In the genomic region with DNA sequence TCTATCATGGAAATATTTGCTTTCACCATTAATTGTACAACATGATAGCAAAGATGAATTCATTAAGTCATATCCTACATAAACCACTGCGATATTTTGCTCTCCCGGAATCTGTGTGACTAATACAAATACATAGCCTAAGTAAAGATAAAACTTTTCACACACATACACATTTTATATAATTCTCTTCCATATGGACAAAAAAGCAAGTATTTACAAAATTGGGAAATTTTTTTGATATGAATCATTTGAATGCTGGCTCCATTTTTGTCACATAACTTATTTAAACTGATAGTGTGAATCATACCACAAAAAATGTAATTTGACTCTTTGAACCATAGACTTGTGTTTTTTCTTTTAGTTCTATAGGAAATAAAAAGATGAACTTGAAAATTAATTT, we compare ENCODE assay signal across 24 cellular contexts.
DNase-seq lines count a peak whose midpoint lies in the region; ATAC-seq and TF ChIP-seq lines count a peak whose summit lies in the region.
"Had no signal": no experiment of that assay in that cellular context is flagged by ENCODE, and none has a peak within 500 bp of the region (broad histone marks: within the 10 kb centered on the region; RNA-seq: fewer than 3 reads in every experiment).

No MANE protein-coding gene starts in this region.

- peaks cover 22% of the 10 kb centered on the region for H3K4me1 Mint-ChIP-seq in HFFc6 (ENCODE audit: low read depth)

- no peak overlapping the region for H3K9ac ChIP-seq in fibroblast of lung (ENCODE audit: insufficient read depth, low read length)

- DNase-seq in HFFc6 (peak; percentile 17), RWPE2 (ENCODE audit: low spot score) (no peak), fibroblast of lung (ENCODE audit: low read depth in 2 of 2) (peak; percentile 65 to 70), non-pigmented ciliary epithelial cell (ENCODE audit: low read depth) (peak; percentile 27), 8988T (no peak), UCSD-AML1 (lab: John Stamatoyannopoulos, UW; ENCODE audit: unreplicated experiment) (no peak), sigmoid colon (no peak)
- DNase-seq: activated CD4-positive, alpha-beta T cell treated with anti-CD3 and anti-CD28 coated beads for 4 hours; CD4-positive, alpha-beta T cell; colonic mucosa; endodermal cell; KG1; NCI-H1694; NCI-H774; nucleus accumbens; SHP77; spleen; stimulated activated CD4-positive, alpha-beta T cell treated with anti-CD3 and anti-CD28 coated beads, Interleukin-4, amount 100 ng/mL, for 24 hours; stimulated activated naive CD4-positive, alpha-beta T cell treated with Interleukin-2 at 50 U/mL for 16 hours; T-helper 1 cell had no signal

- intact Hi-C loops in sigmoid colon (cut with DNase I), result no loop called here

- H3K27me3 ChIP-seq in RWPE2 (ENCODE audit: insufficient read depth, poor library complexity, severe bottlenecking), result no peaks in the 10 kb centered on the region
- no peaks in the 10 kb centered on the region for H3K27me3 ChIP-seq in fibroblast of lung (ENCODE audit: control insufficient read depth, insufficient read depth, low read length)
- no peaks in the 10 kb centered on the region for H3K27me3 ChIP-seq in sigmoid colon
- H3K27me3 ChIP-seq: colonic mucosa, gastroesophageal sphincter, spleen had no signal

- H3K9me3 ChIP-seq in RWPE2 (ENCODE audit: severe bottlenecking) (no peaks in the 10 kb centered on the region), fibroblast of lung (ENCODE audit: control insufficient read depth, insufficient read depth, low read depth, low read length) (no peaks in the 10 kb centered on the region), sigmoid colon (no peaks in the 10 kb centered on the region)
- H3K9me3 ChIP-seq: colonic mucosa, gastroesophageal sphincter, HAP-1, spleen had no signal

- ATAC-seq in RWPE2 (ENCODE audit: low read depth), result peak; percentile 33; the same call in 1 of the 3 replicates
- no peak for ATAC-seq in GM18505 (IDR thresholded peaks at IDR 0.05; ENCODE audit: unreplicated experiment)
- ATAC-seq: activated naive CD4-positive, alpha-beta T cell treated with anti-CD3 and anti-CD28 coated beads, Interleukin-2, amount 50 U/mL, for 72 hours; gastroesophageal sphincter had no signal

- no peaks in the 10 kb centered on the region for H3K9me3 Mint-ChIP-seq in HFFc6
- H3K9me3 Mint-ChIP-seq: activated naive CD4-positive, alpha-beta T cell treated with anti-CD3 and anti-CD28 coated beads, Interleukin-2, amount 50 U/mL, for 72 hours; CD4-positive, alpha-beta T cell; endodermal cell had no signal

- H3K27ac Mint-ChIP-seq in HFFc6, result no peak overlapping the region
- H3K27ac Mint-ChIP-seq: activated naive CD4-positive, alpha-beta T cell treated with anti-CD3 and anti-CD28 coated beads, Interleukin-2, amount 50 U/mL, for 72 hours; CD4-positive, alpha-beta T cell had no signal

- H3K27ac ChIP-seq in RWPE2 (ENCODE audit: poor library complexity, severe bottlenecking) (peak overlapping the region; percentile 16), fibroblast of lung (ENCODE audit: insufficient read depth, low read length) (no peak overlapping the region), sigmoid colon (no peak overlapping the region)
- H3K27ac ChIP-seq: colonic mucosa, gastroesophageal sphincter, spleen had no signal

- no peaks in the 10 kb centered on the region for H3K27me3 Mint-ChIP-seq in HFFc6 (ENCODE audit: insufficient read depth)
- H3K27me3 Mint-ChIP-seq: CD4-positive, alpha-beta T cell had no signal

- 0 out of 2 replicates have a peak overlapping the region, but pooled peaks have one; percentile 12 for H3K4me3 Mint-ChIP-seq in HFFc6
- H3K4me3 Mint-ChIP-seq: CD4-positive, alpha-beta T cell; endodermal cell had no signal

- H3K4me1 ChIP-seq in RWPE2 (ENCODE audit: insufficient read depth, poor library complexity, severe bottlenecking) (peaks cover 10% of the 10 kb centered on the region), fibroblast of lung (ENCODE audit: control insufficient read depth, extremely low read depth, insufficient read depth, low read length) (no peaks in the 10 kb centered on the region), sigmoid colon (no peaks in the 10 kb centered on the region)
- H3K4me1 ChIP-seq: colonic mucosa, gastroesophageal sphincter, spleen had no signal

- 64 to 89% methylated on average over 2 of the region's 2 CpGs for WGBS in sigmoid colon, 2 donors

- H3K4me3 ChIP-seq in RWPE2 (ENCODE audit: severe bottlenecking) (no peak overlapping the region), fibroblast of lung (replicated peaks in 1 of 4; ENCODE audit: control extremely low read depth in 1 of 4, insufficient read depth in 1 of 4, low read depth in 3 of 4, low read length in 4 of 4) (no peak overlapping the region), sigmoid colon (no peak overlapping the region)
- H3K4me3 ChIP-seq: colonic mucosa, gastroesophageal sphincter, HAP-1, spleen had no signal

- H3K4me2 ChIP-seq in fibroblast of lung (ENCODE audit: extremely low read depth, insufficient read depth, low read length), result no peak overlapping the region

- H3K79me2 ChIP-seq in fibroblast of lung (ENCODE audit: control insufficient read depth, insufficient read depth, low read length), result no peaks in the 10 kb centered on the region

- no peak for TF ChIP-seq EP300 in sigmoid colon (IDR thresholded peaks at IDR 0.05)

- H3K36me3 ChIP-seq in RWPE2 (ENCODE audit: low read depth) (no peaks in the 10 kb centered on the region), fibroblast of lung (ENCODE audit: control insufficient read depth, insufficient read depth, low read length) (no peaks in the 10 kb centered on the region), sigmoid colon (no peaks in the 10 kb centered on the region)
- H3K36me3 ChIP-seq: colonic mucosa, gastroesophageal sphincter, HAP-1, spleen had no signal

- no peaks in the 10 kb centered on the region for H4K20me1 ChIP-seq in fibroblast of lung (ENCODE audit: control insufficient read depth, extremely low read depth, insufficient read depth, low read length)

- no peak for TF ChIP-seq POLR2A in sigmoid colon (IDR thresholded peaks at IDR 0.05)
- no peak for TF ChIP-seq POLR2A in GM18505 (IDR thresholded peaks at IDR 0.05; ENCODE audit: borderline replicate concordance, extremely low read depth, insufficient read depth, insufficient read length)

- H2AFZ ChIP-seq in fibroblast of lung (ENCODE audit: low read length), result no peak overlapping the region

- H3K36me3 Mint-ChIP-seq in HFFc6 (ENCODE audit: low read depth), result no peaks in the 10 kb centered on the region
- H3K36me3 Mint-ChIP-seq: activated naive CD4-positive, alpha-beta T cell treated with anti-CD3 and anti-CD28 coated beads, Interleukin-2, amount 50 U/mL, for 72 hours had no signal

- TF ChIP-seq CTCF in HFFc6 (IDR thresholded peaks at IDR 0.05) (no peak), RWPE2 (IDR thresholded peaks at IDR 0.05; ENCODE audit: poor library complexity, severe bottlenecking) (no peak), fibroblast of lung (conservative IDR thresholded peaks at IDR 0.05 in 1 of 2, IDR thresholded peaks at IDR 0.05 in 1 of 2; ENCODE audit: low read depth in 1 of 2, low read length in 2 of 2) (no peak), sigmoid colon (IDR thresholded peaks at IDR 0.05) (no peak)

Comparison
In these comparisons a context has a peak if more than half of its experiments do, and no peak if none do; other contexts are left out.
1. DNase-seq: peak in HFFc6 (single experiment), fibroblast of lung (2 of 2) and non-pigmented ciliary epithelial cell (single experiment); none in RWPE2 (single experiment), 8988T (single experiment), UCSD-AML1 (single experiment) and sigmoid colon (single experiment).